In the genomic region with DNA sequence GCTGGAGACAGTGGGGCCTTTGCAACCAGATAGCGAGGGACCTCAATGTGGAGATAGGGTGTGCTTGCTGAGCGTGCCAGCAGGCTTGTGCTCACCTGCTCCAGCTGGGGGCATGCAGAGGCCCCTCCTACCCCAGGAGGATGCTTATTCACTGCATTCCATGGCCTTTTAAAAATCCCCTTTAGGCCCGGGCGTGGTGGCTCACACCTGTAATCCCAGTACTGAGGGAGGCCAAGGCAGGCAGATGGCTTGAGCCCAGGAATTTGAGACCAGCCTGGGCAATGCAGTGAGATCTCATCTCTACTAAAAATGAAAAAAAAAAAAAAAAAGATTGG, we compare ENCODE assay signal across 23 cellular contexts. TPM values are rescaled to one million over a fixed set of nuclear protein-coding genes. Genes with fewer than 3 reads are reported as not detected.
DNase-seq lines count a peak whose midpoint lies in the region; ATAC-seq, FAIRE-seq and TF ChIP-seq lines count a peak whose summit lies in the region.
"Had no signal": no experiment of that assay in that cellular context is flagged by ENCODE, and none has a peak within 500 bp of the region (broad histone marks: within the 10 kb centered on the region; RNA-seq: fewer than 3 reads in every experiment).

No MANE protein-coding gene starts in this region.

- H3K4me2 ChIP-seq in K562 (ENCODE audit: insufficient read depth, low read length): peak overlapping the region; percentile 33; the same call in 1 of the 2 replicates

- H3K9ac ChIP-seq in K562 (ENCODE audit: insufficient read depth in 1 of 2, low read depth in 2 of 2, low read length in 2 of 2): no peak overlapping the region; a peak in 1 of 4 replicates
- H3K9ac ChIP-seq: GM23248 had no signal

- intact Hi-C loops in K562 (cut with micrococcal nuclease): no loop called here
- intact Hi-C loops in stomach (cut with DNase I; ENCODE audit: low total_unique reads): no loop called here
- intact Hi-C loops in posterior vena cava (cut with DNase I): loop anchor here in 1 of 2 donors (1.0 kb wide), 1 partner anchor 174 kb away; no protein-coding TSS in a partner anchor

- H3K36me3 ChIP-seq in K562 (ENCODE audit: control insufficient read depth, insufficient read depth, low read length): peaks cover 4% of the 10 kb centered on the region; the same call in 1 of the 3 replicates
- peaks cover 0 to 6% (median 2%) of the 10 kb centered on the region in 4 donors for H3K36me3 ChIP-seq in stomach

- TF ChIP-seq RAD21 in K562 (CRISPR knock-in tag; conservative IDR thresholded peaks at IDR 0.05 in 1 of 2, IDR thresholded peaks at IDR 0.05 in 1 of 2): no peak

- H3K79me2 ChIP-seq in K562 (ENCODE audit: control insufficient read depth, insufficient read depth, low read length): peaks cover 55% of the 10 kb centered on the region

- H3K4me1 Mint-ChIP-seq in activated T-cell treated with anti-CD3 and anti-CD28 coated beads, Interleukin-2, amount 50 U/mL, for 24 hours (ENCODE audit: low read depth): peaks cover 54% of the 10 kb centered on the region

- H3K4me1 ChIP-seq in K562 (replicated peaks in 1 of 2; ENCODE audit: control insufficient read depth in 2 of 2, insufficient read depth in 2 of 2, low read length in 2 of 2) (peaks cover 22 to 33% of the 10 kb centered on the region in 2 experiments), stomach (peaks cover 18 to 63% (median 53%) of the 10 kb centered on the region in 4 donors)

- POLR2A ChIA-PET in K562 (lab: Yijun Ruan, JAX): interaction anchor here (0.6 to 2.6 kb wide), 8 partner anchors 9 to 1504 kb away, joined by 3 to 8 read pairs (median 4); a partner anchor contains a TSS

- no peak for ATAC-seq in K562
- ATAC-seq: body of pancreas, T-cell had no signal

- no peaks in the 10 kb centered on the region for H3K9me3 ChIP-seq in K562 (replicated peaks; ENCODE audit: control insufficient read depth, insufficient read depth, low read depth, low read length)
- H3K9me3 ChIP-seq in stomach: no peaks in the 10 kb centered on the region
- H3K9me3 ChIP-seq: body of pancreas had no signal

- H3K27me3 ChIP-seq in K562 (ENCODE audit: control insufficient read depth in 2 of 2, insufficient read depth in 2 of 2, low read length in 2 of 2) (no peaks in the 10 kb centered on the region), stomach (no peaks in the 10 kb centered on the region)
- H3K27me3 ChIP-seq: body of pancreas had no signal

- H2AFZ ChIP-seq in K562 (ENCODE audit: low read depth, low read length): no peak overlapping the region
- H2AFZ ChIP-seq: GM23248 had no signal

- 87% methylated on average over 4 of the region's 4 CpGs for WGBS in K562 (ENCODE audit: insufficient coverage, low coverage, missing lambda C conversion rate)
- 70 to 91% (median 89%) methylated on average over 3 to 4 of the region's 4 CpGs for WGBS in stomach, 5 donors

- H3K9me3 Mint-ChIP-seq in activated T-cell treated with anti-CD3 and anti-CD28 coated beads, Interleukin-2, amount 50 U/mL, for 24 hours: no peaks in the 10 kb centered on the region
- H3K9me3 Mint-ChIP-seq: T-cell had no signal

- TF ChIP-seq CTCF in K562 (IDR thresholded peaks at IDR 0.05 in 2 of 3, conservative IDR thresholded peaks at IDR 0.05 in 1 of 3; ENCODE audit: insufficient read depth in 2 of 3, low read depth in 1 of 3, low read length in 3 of 3) (no peak), stomach (IDR thresholded peaks at IDR 0.05) (no peak)

- FAIRE-seq in K562 (lab: Jason Lieb, UNC): no peak
- FAIRE-seq: endometrium had no signal

- no peak for DNase-seq in activated T-cell treated with anti-CD3 and anti-CD28 coated beads, Interleukin-2, amount 50 U/mL, for 24 hours
- DNase-seq in activated T-cell treated with anti-CD3 and anti-CD28 coated beads, Interleukin-2, amount 50 U/mL, for 48 hours: no peak
- DNase-seq in K562 (ENCODE audit: extremely low read depth in 1 of 4, low spot score in 3 of 4) (no peak), kidney tubule cell (ENCODE audit: low spot score) (peak; percentile 51), stomach (no peak), posterior vena cava (ENCODE audit: low spot score) (no peak), glomerular visceral epithelial cell (ENCODE audit: extremely low spot score) (no peak), NCI-H526 (lab: John Stamatoyannopoulos, UW) (no peak)
- DNase-seq: 8988T; activated CD4-positive, alpha-beta T cell treated with anti-CD3 and anti-CD28 coated beads for 48 hours; body of pancreas; Calu3; GM23248; left colon; NCI-H1105; NCI-H2029; NCI-H226; NCI-H82; stimulated activated naive CD4-positive, alpha-beta T cell; T-cell had no signal

- CTCF ChIA-PET in K562 (lab: Yijun Ruan, JAX; ENCODE audit: low intra/inter-chr PET ratio): no interaction called here

- H3K27ac ChIP-seq in K562 (ENCODE audit: extremely low read depth, low read depth, low read length) (no peak overlapping the region), stomach (peak overlapping the region in 4 of 5 donors; percentile 32 to 68 (median 57))
- H3K27ac ChIP-seq: GM23248 had no signal

- H3K36me3 Mint-ChIP-seq in activated T-cell treated with anti-CD3 and anti-CD28 coated beads, Interleukin-2, amount 50 U/mL, for 24 hours (ENCODE audit: low read depth): peaks cover 10% of the 10 kb centered on the region

- H3K9me1 ChIP-seq in K562 (ENCODE audit: control insufficient read depth, insufficient read depth, low read length): peaks cover 3% of the 10 kb centered on the region

- H4K20me1 ChIP-seq in K562 (replicated peaks; ENCODE audit: control insufficient read depth, insufficient read depth, low read length): peaks cover 39% of the 10 kb centered on the region

- no peak for TF ChIP-seq POLR2A in K562 (conservative IDR thresholded peaks at IDR 0.05)
- no peak for TF ChIP-seq POLR2A in stomach (IDR thresholded peaks at IDR 0.05)

- H3K4me3 Mint-ChIP-seq in activated T-cell treated with anti-CD3 and anti-CD28 coated beads, Interleukin-2, amount 50 U/mL, for 24 hours: no peak overlapping the region
- H3K4me3 Mint-ChIP-seq: B cell, T-cell had no signal

- H3K27ac Mint-ChIP-seq in activated T-cell treated with anti-CD3 and anti-CD28 coated beads, Interleukin-2, amount 50 U/mL, for 24 hours: peak overlapping the region; percentile 64

- no peak overlapping the region for H3K4me3 ChIP-seq in K562
- H3K4me3 ChIP-seq in stomach: no peak overlapping the region
- H3K4me3 ChIP-seq: body of pancreas, GM23248, skin epidermis had no signal

- no peak for TF ChIP-seq EP300 in K562 (IDR thresholded peaks at IDR 0.05; ENCODE audit: low read length)
- no peak for TF ChIP-seq EP300 in stomach (IDR thresholded peaks at IDR 0.05)

- in situ Hi-C loops in K562 (cut with MboI): no loop called here

- BruUV-seq in K562 (replicated peaks; lab: Mats Ljungman, UMichigan): no TSS peak

- H3K27me3 Mint-ChIP-seq in activated T-cell treated with anti-CD3 and anti-CD28 coated beads, Interleukin-2, amount 50 U/mL, for 24 hours: no peaks in the 10 kb centered on the region
- H3K27me3 Mint-ChIP-seq: B cell, T-cell had no signal

TF ChIP-seq in K562, 482 proteins besides CTCF, POLR2A, EP300 and RAD21:
- TF ChIP-seq CBX2 (IDR thresholded peaks at IDR 0.05; ENCODE audit: insufficient read depth, low read length, poor library complexity, severe bottlenecking): no peak
- no peak for TF ChIP-seq PCBP2 (IDR thresholded peaks at IDR 0.05; ENCODE audit: low read depth, low read length, poor library complexity, severe bottlenecking)
- TF ChIP-seq MEF2D (tag; conservative IDR thresholded peaks at IDR 0.05; ENCODE audit: low read depth): no peak
- no peak for TF ChIP-seq ZNF232 (CRISPR knock-in tag; IDR thresholded peaks at IDR 0.05)
- TF ChIP-seq NR4A1 (CRISPR knock-in tag; IDR thresholded peaks at IDR 0.05): no peak
- no peak for TF ChIP-seq NR4A1 (tag; IDR thresholded peaks at IDR 0.05)
- no peak for TF ChIP-seq MIER1 (IDR thresholded peaks at IDR 0.05; ENCODE audit: low read depth)
- no peak for TF ChIP-seq ZNF174 (CRISPR knock-in tag; IDR thresholded peaks at IDR 0.05)
- no peak for TF ChIP-seq ZFPM2 (CRISPR knock-in tag; IDR thresholded peaks at IDR 0.05)
- TF ChIP-seq NFRKB (IDR thresholded peaks at IDR 0.05; ENCODE audit: low read depth): no peak
- TF ChIP-seq BRD9 (IDR thresholded peaks at IDR 0.05; ENCODE audit: low read depth, partially characterized antibody): no peak
- no peak for TF ChIP-seq SAFB (IDR thresholded peaks at IDR 0.05; ENCODE audit: borderline replicate concordance, low read depth, low read length)
- TF ChIP-seq PHB2 (IDR thresholded peaks at IDR 0.05; ENCODE audit: low read depth): no peak
TF ChIP-seq in K562: peak in this region for 0.

RNA-seq across cellular contexts. Expression of a gene that starts 54.5 kb away (rescaled TPM):
- total RNA-seq in K562 (2011; cell fraction: chromatin; rRNA removed; ENCODE audit: low replicate concordance): 99.9 and 124 TPM in 2 replicates
- 80.3 and 83.7 TPM in 2 replicates for total RNA-seq in K562 (2011; cell fraction: nucleolus; rRNA removed)
- 115 and 142 TPM in 2 replicates for total RNA-seq in K562 (2011; cell fraction: nucleoplasm; rRNA removed)
- total RNA-seq in K562 (2014; rRNA removed) (392 and 447 TPM in 2 replicates), K562 (2014; rRNA removed; fragmentation: Illumina TruSeq; extraction: Trizol) (525 and 551 TPM in 2 replicates), K562 (2015; rRNA removed; fragmentation: Illumina TruSeq; extraction: Trizol) (512 and 539 TPM in 2 replicates), K562 (2021) (379 and 398 TPM in 2 replicates), stomach (100 to 1,000 TPM in 3 of 5 donors, 10 to 100 TPM in 2; 33.0 to 148 (median 113) TPM), posterior vena cava (10 to 100 TPM; 51.7 to 67.6 TPM)
- polyA plus RNA-seq in K562 (2011; rRNA removed) (368 and 563 TPM in 2 replicates), K562 (2014; fragmentation: Illumina TruSeq; extraction: Trizol) (473 and 553 TPM in 2 replicates), K562 (2014; fragmentation: Nextera tagmentation; extraction: Ambion mirVana) (100 to 1,000 TPM; 142 to 169 TPM), K562 (2014; rRNA removed) (457 and 488 TPM in 2 replicates), stomach (10 to 100 TPM; 32.2 to 51.8 (median 36.2) TPM)
- 282 and 395 TPM in 2 replicates for polyA plus RNA-seq in K562 (2011; cell fraction: cytosol; rRNA removed)
- 190 and 232 TPM in 2 replicates for polyA plus RNA-seq in K562 (2011; cell fraction: nucleus; rRNA removed)
- 213 and 358 TPM in 2 replicates for polyA plus RNA-seq in K562 (2012)
- polyA minus RNA-seq in K562 (2011; rRNA and poly(A)+ RNA removed): 600 and 763 TPM in 2 replicates
- polyA minus RNA-seq in K562 (2011; cell fraction: cytosol; rRNA and poly(A)+ RNA removed): 138 and 222 TPM in 2 replicates
- polyA minus RNA-seq in K562 (2011; cell fraction: nucleus; rRNA and poly(A)+ RNA removed): 41.1 and 78.2 TPM in 2 replicates
